Comparison of ENCODE assay signal across 9 cellular contexts in genomic region chr13:80399340-80400163, GRCh38. TPM values are rescaled to one million over a fixed set of nuclear protein-coding genes. Genes with fewer than 3 reads are reported as not detected.
DNase-seq lines count a peak whose midpoint lies in the region; ATAC-seq and TF ChIP-seq lines count a peak whose summit lies in the region.
"Had no signal": no experiment of that assay in that cellular context is flagged by ENCODE, and none has a peak within 500 bp of the region (broad histone marks: within the 10 kb centered on the region; RNA-seq: fewer than 3 reads in every experiment).

No MANE protein-coding gene starts in this region.

- no peak overlapping the region for H3K4me2 ChIP-seq in GM23248 (ENCODE audit: unreplicated experiment)

- H3K27ac ChIP-seq in GM23248 (no peak overlapping the region), brain microvascular endothelial cell (no peak overlapping the region), SJCRH30 (no peak overlapping the region)

- H3K4me1 ChIP-seq in GM23248 (ENCODE audit: insufficient read depth) (no peaks in the 10 kb centered on the region), SJCRH30 (no peaks in the 10 kb centered on the region)

- H3K4me3 ChIP-seq in GM12865 (ENCODE audit: low read depth, low read length) (no peak overlapping the region), GM23248 (no peak overlapping the region), brain microvascular endothelial cell (ENCODE audit: low read depth, low read length) (no peak overlapping the region), SJCRH30 (no peak overlapping the region)

- H2AFZ ChIP-seq in GM23248, result no peak overlapping the region

- no peak for TF ChIP-seq CTCF in GM12865 (IDR thresholded peaks at IDR 0.05; ENCODE audit: insufficient read depth, low read depth, low read length, missing control alignments)
- TF ChIP-seq CTCF in brain microvascular endothelial cell (IDR thresholded peaks at IDR 0.05; ENCODE audit: low read depth, low read length, missing control alignments), result no peak

- no peaks in the 10 kb centered on the region for H3K79me2 ChIP-seq in GM23248 (ENCODE audit: insufficient read depth)

- DNase-seq in GM12865 (ENCODE audit: low read depth), result peak; percentile 11
- DNase-seq in GM23248, result peak; percentile 3
- peak; percentile 81 for DNase-seq in OCI-M1 (lab: John Stamatoyannopoulos, UW)
- DNase-seq in kidney tubule cell (ENCODE audit: low spot score), result peak; percentile 56
- no peak for DNase-seq in brain microvascular endothelial cell
- DNase-seq in NCI-H1436 treated with DMSO at 0.1 percent for 48 hours (lab: John Stamatoyannopoulos, UW), result no peak
- DNase-seq in SJCRH30, result no peak
- DNase-seq: Karpas-422 had no signal

- WGBS in GM23248 (ENCODE audit: low coverage in 1 of 2, low lambda C conversion rate in 2 of 2, missing lambda C conversion rate in 2 of 2), 2 experiments, result 15 to 16% methylated on average over 12 to 13 of the region's 13 CpGs

- H3K27me3 ChIP-seq in GM23248 (replicated peaks; ENCODE audit: insufficient read depth), result no peaks in the 10 kb centered on the region
- H3K27me3 ChIP-seq in brain microvascular endothelial cell (replicated peaks), result no peaks in the 10 kb centered on the region
- H3K27me3 ChIP-seq in SJCRH30, result no peaks in the 10 kb centered on the region

- no peak for ATAC-seq in HG03565 (IDR thresholded peaks at IDR 0.05; ENCODE audit: unreplicated experiment)

- H3F3A ChIP-seq in GM23248 (ENCODE audit: insufficient read depth), result no peaks in the 10 kb centered on the region

- no peaks in the 10 kb centered on the region for H3K9me3 ChIP-seq in GM23248 (ENCODE audit: low read depth)
- H3K9me3 ChIP-seq in SJCRH30 (replicated peaks), result no peaks in the 10 kb centered on the region

- H3K9me2 ChIP-seq in GM23248 (ENCODE audit: insufficient read depth), result no peaks in the 10 kb centered on the region

- in situ Hi-C loops in GM23248 (cut with MboI) (no loop called here), brain microvascular endothelial cell (cut with HindIII; ENCODE audit: low pct_ligation_motif_present, low sequenced_read_pairs) (no loop called here)

- H4K20me1 ChIP-seq in GM23248 (ENCODE audit: insufficient read depth), result no peaks in the 10 kb centered on the region

- H3K9ac ChIP-seq in GM23248, result no peak overlapping the region

- H3K36me3 ChIP-seq in GM23248 (ENCODE audit: low read depth) (no peaks in the 10 kb centered on the region), brain microvascular endothelial cell (replicated peaks) (no peaks in the 10 kb centered on the region), SJCRH30 (no peaks in the 10 kb centered on the region)

RNA-seq across cellular contexts. Expression of gene SPRY2, which starts 58.6 kb away (rescaled TPM):
- 11.6 and 22.3 TPM in 2 replicates for total RNA-seq in GM23248 (2014; rRNA removed; shearing (Covaris generic))
- polyA plus RNA-seq in GM23248 (2016; fragmentation: Nextera tagmentation; extraction: Ambion mirVana), result 11.8 and 12.5 TPM in 2 replicates
- 121 and 122 TPM in 2 replicates for total RNA-seq in SJCRH30 (2014; rRNA removed; shearing (Covaris generic))

Comparison
In these comparisons a context has a peak if more than half of its experiments do, and no peak if none do; other contexts are left out.
1. DNase-seq: peak in GM12865 (single experiment), GM23248 (single experiment), OCI-M1 (single experiment) and kidney tubule cell (single experiment); none in brain microvascular endothelial cell (single experiment), NCI-H1436 treated with DMSO at 0.1 percent for 48 hours (single experiment) and SJCRH30 (0 of 2).